ENCODE assay signal across 27 cellular contexts in the genomic region with DNA sequence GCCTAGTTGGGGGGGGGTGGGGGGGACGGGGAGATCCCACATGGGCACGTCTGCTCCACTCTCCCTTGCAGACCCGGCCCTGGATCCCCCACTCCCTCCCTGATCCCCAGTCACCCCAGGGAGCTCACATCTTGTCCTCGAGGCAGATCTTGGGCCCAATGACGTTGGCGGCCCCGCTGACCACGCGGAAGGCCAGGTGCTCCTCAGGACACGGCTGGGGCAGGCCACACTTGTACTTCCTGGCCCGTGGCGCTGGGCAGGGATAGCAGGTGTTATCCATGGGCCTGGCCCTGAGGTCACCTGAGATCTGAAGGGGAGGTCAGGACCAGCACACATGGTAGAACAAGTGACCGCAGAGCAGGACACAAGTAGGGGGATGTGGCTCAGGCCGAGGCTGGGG.
"Had no signal": no experiment of that assay in that cellular context is flagged by ENCODE, and none has a peak within 500 bp of the region (broad histone marks: within the 10 kb centered on the region; RNA-seq: fewer than 3 reads in every experiment).

No MANE protein-coding gene starts in this region.

- FAIRE-seq: colon, frontal cortex had no signal

- H3K27me3 ChIP-seq: neutrophil, right lobe of liver, tibial nerve, upper lobe of right lung, uterus had no signal

- H3K9me3 Mint-ChIP-seq: immature natural killer cell; stimulated activated naive CD8-positive, alpha-beta T cell treated with anti-CD3 and anti-CD28 coated beads, Interleukin-15, Interleukin-2, amounts not matched to agents 100 ng/mL and 50 ng/mL, for 24 hours had no signal

- H2AFZ ChIP-seq: parathyroid adenoma had no signal

- H3K36me3 ChIP-seq: upper lobe of right lung, uterus had no signal

- H3K4me1 Mint-ChIP-seq: neural crest cell had no signal

- DNase-seq: dorsolateral prefrontal cortex; effector CD4-positive, alpha-beta T cell; hypothalamus; immature natural killer cell; islet precursor cell; kidney glomerular epithelial cell; left colon; left ventricle myocardium superior; lower lobe of right lung; naive thymus-derived CD8-positive, alpha-beta T cell; right lobe of liver; stimulated activated CD4-positive, alpha-beta T cell treated with anti-CD3 and anti-CD28 coated beads, Interleukin-12 subunit alpha, Interleukin-12 subunit beta, amount 100 ng/mL, for 4 hours; stimulated activated CD4-positive, alpha-beta T cell treated with anti-CD3 and anti-CD28 coated beads, Interleukin-1b, Interleukin-23, amount 100 ng/mL, for 48 hours; stimulated activated CD4-positive, alpha-beta T cell treated with anti-CD3 and anti-CD28 coated beads, Interleukin-4, amount 100 ng/mL, for 1 hour; stimulated activated CD8-positive, alpha-beta memory T cell treated with anti-CD3 and anti-CD28 coated beads, Interleukin-4, amount 100 ng/mL, for 48 hours; upper lobe of right lung; uterus had no signal

- H3K9me3 ChIP-seq: lower lobe of right lung, neutrophil, right lobe of liver, thoracic aorta, tibial nerve, upper lobe of right lung, uterus had no signal

- ATAC-seq: left colon; left ventricle myocardium superior; lower lobe of right lung; naive thymus-derived CD8-positive, alpha-beta T cell; right lobe of liver; upper lobe of right lung had no signal

- H3K4me2 ChIP-seq: smooth muscle cell had no signal

- H3K27me3 Mint-ChIP-seq: naive thymus-derived CD8-positive, alpha-beta T cell; progenitor cell of endocrine pancreas; stimulated activated naive CD8-positive, alpha-beta T cell treated with anti-CD3 and anti-CD28 coated beads, Interleukin-15, Interleukin-2, amounts not matched to agents 100 ng/mL and 50 ng/mL, for 24 hours had no signal

- H3K4me3 Mint-ChIP-seq: immature natural killer cell; naive thymus-derived CD8-positive, alpha-beta T cell; neural crest cell; stimulated activated naive CD8-positive, alpha-beta T cell treated with anti-CD3 and anti-CD28 coated beads, Interleukin-15, Interleukin-2, amounts not matched to agents 100 ng/mL and 50 ng/mL, for 24 hours had no signal

- H3K4me3 ChIP-seq: dorsolateral prefrontal cortex, lower lobe of right lung, right lobe of liver, smooth muscle cell, thoracic aorta, tibial nerve, upper lobe of right lung, uterus had no signal

- H3K4me1 ChIP-seq: lower lobe of right lung, parathyroid adenoma, right lobe of liver, tibial nerve, upper lobe of right lung, uterus had no signal

- H3K79me2 ChIP-seq: parathyroid adenoma had no signal

- H3K27ac Mint-ChIP-seq: progenitor cell of endocrine pancreas; stimulated activated naive CD8-positive, alpha-beta T cell treated with anti-CD3 and anti-CD28 coated beads, Interleukin-15, Interleukin-2, amounts not matched to agents 100 ng/mL and 50 ng/mL, for 24 hours had no signal

- H3K27ac ChIP-seq: dorsolateral prefrontal cortex, lower lobe of right lung, neutrophil, parathyroid adenoma, right lobe of liver, thoracic aorta, tibial nerve, upper lobe of right lung, uterus had no signal

- H3K9ac ChIP-seq: parathyroid adenoma had no signal
